In the genomic region with DNA sequence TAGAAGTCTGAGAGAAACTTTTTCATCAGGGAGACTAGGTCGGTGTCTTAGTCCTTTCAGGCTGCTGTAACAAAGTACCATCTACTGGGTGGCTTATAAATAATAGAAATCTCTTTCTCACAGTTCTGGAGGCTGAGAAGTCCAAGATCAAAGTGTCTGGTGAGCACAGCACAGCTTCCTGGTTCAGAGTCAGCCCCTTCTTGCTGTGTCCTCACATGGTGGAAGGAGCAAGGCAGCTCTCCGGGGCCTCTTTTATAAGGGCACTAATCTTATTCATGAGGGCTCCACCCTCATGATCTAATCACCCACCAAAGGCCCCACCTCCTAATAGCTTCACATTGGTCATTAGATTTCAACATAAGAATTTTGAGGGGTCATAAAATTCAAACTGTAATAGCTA, we compare ENCODE assay signal across 25 cellular contexts.
"Had no signal": no experiment of that assay in that cellular context is flagged by ENCODE, and none has a peak within 500 bp of the region (broad histone marks: within the 10 kb centered on the region; RNA-seq: fewer than 3 reads in every experiment).

No MANE protein-coding gene starts in this region.

- ATAC-seq: activated CD8-positive, alpha-beta T cell treated with anti-CD3 and anti-CD28 coated beads, Interleukin-2, amount 10 ng/mL, durations not matched to agents 7 days and 5 days; activated naive CD4-positive, alpha-beta T cell treated with anti-CD3 and anti-CD28 coated beads, Interleukin-2, amount 50 U/mL, for 72 hours; activated naive CD8-positive, alpha-beta T cell treated with anti-CD3 and anti-CD28 coated beads, Interleukin-2, amount 50 U/mL, for 24 hours; body of pancreas had no signal

- H3K27me3 ChIP-seq: ascending aorta, body of pancreas, Peyer's patch, SJSA1 had no signal

- H3K36me3 Mint-ChIP-seq: activated naive CD4-positive, alpha-beta T cell treated with anti-CD3 and anti-CD28 coated beads, Interleukin-2, amount 50 U/mL, for 72 hours had no signal

- H3K27me3 Mint-ChIP-seq: activated naive CD8-positive, alpha-beta T cell treated with anti-CD3 and anti-CD28 coated beads, Interleukin-2, amount 50 U/mL, for 24 hours had no signal

- H3K27ac ChIP-seq: ascending aorta, body of pancreas, Peyer's patch, RWPE1, SJSA1 had no signal

- H3K4me1 ChIP-seq: ascending aorta, body of pancreas, Peyer's patch, SJSA1 had no signal

- H3K9me3 ChIP-seq: ascending aorta, body of pancreas, Peyer's patch, SJSA1 had no signal

- H3K4me3 ChIP-seq: ascending aorta, body of pancreas, Peyer's patch, SJSA1 had no signal

- DNase-seq: activated CD4-positive, alpha-beta T cell treated with anti-CD3 and anti-CD28 coated beads for 48 hours; activated CD4-positive, alpha-beta T cell treated with anti-CD3 and anti-CD28 coated beads, Interleukin-2, amount 50 U/mL, for 4 hours; activated CD4-positive, CD25-positive, alpha-beta regulatory T cell treated with anti-CD3 and anti-CD28 coated beads, Interleukin-2, amount 50 U/mL, for 72 hours; activated CD8-positive, alpha-beta memory T cell treated with anti-CD3 and anti-CD28 coated beads, Interleukin-2, amount 50 U/mL, for 48 hours; activated CD8-positive, alpha-beta T cell treated with anti-CD3 and anti-CD28 coated beads, Interleukin-2, amount 10 ng/mL, durations not matched to agents 7 days and 5 days; activated naive CD4-positive, alpha-beta T cell; activated naive CD8-positive, alpha-beta T cell treated with anti-CD3 and anti-CD28 coated beads, Interleukin-2, amount 50 U/mL, for 24 hours; activated T-cell treated with anti-CD3 and anti-CD28 coated beads, Interleukin-2, amount 50 U/mL, for 1 hour; amniotic stem cell; body of pancreas; MM.1S; NCI-H1105; NCI-H1436; NCI-H187; NCI-H2081; NCI-H446; NCI-H524; Peyer's patch; Right ventricle myocardium superior had no signal

- H3K9me3 Mint-ChIP-seq: activated naive CD4-positive, alpha-beta T cell treated with anti-CD3 and anti-CD28 coated beads, Interleukin-2, amount 50 U/mL, for 72 hours; activated naive CD8-positive, alpha-beta T cell treated with anti-CD3 and anti-CD28 coated beads, Interleukin-2, amount 50 U/mL, for 24 hours; T-helper 1 cell treated with Interleukin-12 subunit alpha and Interleukin-12 subunit beta and Interleukin-4 antibody, amounts not matched to agents 30 μg/mL and 1 μg/mL, for 36 hours had no signal

- H3K4me1 Mint-ChIP-seq: activated naive CD8-positive, alpha-beta T cell treated with anti-CD3 and anti-CD28 coated beads, Interleukin-2, amount 50 U/mL, for 24 hours had no signal

- H3K4me3 Mint-ChIP-seq: activated CD8-positive, alpha-beta T cell treated with anti-CD3 and anti-CD28 coated beads, Interleukin-2, amount 10 ng/mL, durations not matched to agents 7 days and 5 days; activated naive CD8-positive, alpha-beta T cell treated with anti-CD3 and anti-CD28 coated beads, Interleukin-2, amount 50 U/mL, for 24 hours; T-helper 1 cell treated with Interleukin-12 subunit alpha and Interleukin-12 subunit beta and Interleukin-4 antibody, amounts not matched to agents 30 μg/mL and 1 μg/mL, for 36 hours had no signal

- H3K27ac Mint-ChIP-seq: activated CD8-positive, alpha-beta T cell treated with anti-CD3 and anti-CD28 coated beads, Interleukin-2, amount 10 ng/mL, durations not matched to agents 7 days and 5 days; activated naive CD4-positive, alpha-beta T cell treated with anti-CD3 and anti-CD28 coated beads, Interleukin-2, amount 50 U/mL, for 72 hours; activated naive CD8-positive, alpha-beta T cell treated with anti-CD3 and anti-CD28 coated beads, Interleukin-2, amount 50 U/mL, for 24 hours; T-helper 1 cell treated with Interleukin-12 subunit alpha and Interleukin-12 subunit beta and Interleukin-4 antibody, amounts not matched to agents 30 μg/mL and 1 μg/mL, for 36 hours had no signal

- H3K36me3 ChIP-seq: ascending aorta, Peyer's patch, SJSA1 had no signal

- FAIRE-seq: bronchial epithelial cell had no signal
